In the genomic region with DNA sequence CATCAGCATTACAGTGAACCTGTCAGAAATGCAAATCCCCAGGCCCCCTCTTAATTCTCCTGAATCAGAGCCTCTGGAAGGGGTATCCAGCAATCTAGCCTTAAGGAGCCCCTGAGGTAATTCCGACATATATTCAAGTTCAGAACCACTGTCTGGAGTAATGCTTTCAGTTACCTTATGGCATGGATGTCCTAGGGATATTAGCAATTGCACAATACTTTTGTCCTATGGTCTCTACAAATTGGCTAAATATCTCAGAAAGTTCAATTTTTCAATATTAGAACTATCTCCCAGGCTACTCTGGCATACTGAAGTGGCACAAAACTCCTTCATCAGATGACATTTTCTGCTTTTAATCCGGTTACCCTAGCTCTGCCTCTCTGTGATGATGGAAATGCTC, we compare ENCODE assay signal across 7 cellular contexts. TPM values are rescaled to one million over a fixed set of nuclear protein-coding genes. Genes with fewer than 3 reads are reported as not detected.
"Had no signal": no experiment of that assay in that cellular context is flagged by ENCODE, and none has a peak within 500 bp of the region (broad histone marks: within the 10 kb centered on the region; RNA-seq: fewer than 3 reads in every experiment).

No MANE protein-coding gene starts in this region.

- H3K4me2 ChIP-seq: GM23338 had no signal

- DNase-seq: H9, HCEC 1CT had no signal

- H3K9me3 Mint-ChIP-seq: GM23338, H9 had no signal

- H2AFZ ChIP-seq: GM23338 had no signal

- H3K27ac Mint-ChIP-seq: GM23338, H9 had no signal

- H3K4me3 Mint-ChIP-seq: GM23338, H9 had no signal

- ATAC-seq: GM23338 had no signal

- H3K4me3 ChIP-seq: GM23338 had no signal

- FAIRE-seq: H1, H54, HTR-8/SVneo had no signal

RNA-seq across cellular contexts. Expression of a gene that starts 30.9 kb away (rescaled TPM):
- total RNA-seq: GM23338, H9, HT-29 had no signal
- polyA plus RNA-seq: H1 had no signal
